Comparison of ENCODE assay signal across 29 cellular contexts in the genomic region with DNA sequence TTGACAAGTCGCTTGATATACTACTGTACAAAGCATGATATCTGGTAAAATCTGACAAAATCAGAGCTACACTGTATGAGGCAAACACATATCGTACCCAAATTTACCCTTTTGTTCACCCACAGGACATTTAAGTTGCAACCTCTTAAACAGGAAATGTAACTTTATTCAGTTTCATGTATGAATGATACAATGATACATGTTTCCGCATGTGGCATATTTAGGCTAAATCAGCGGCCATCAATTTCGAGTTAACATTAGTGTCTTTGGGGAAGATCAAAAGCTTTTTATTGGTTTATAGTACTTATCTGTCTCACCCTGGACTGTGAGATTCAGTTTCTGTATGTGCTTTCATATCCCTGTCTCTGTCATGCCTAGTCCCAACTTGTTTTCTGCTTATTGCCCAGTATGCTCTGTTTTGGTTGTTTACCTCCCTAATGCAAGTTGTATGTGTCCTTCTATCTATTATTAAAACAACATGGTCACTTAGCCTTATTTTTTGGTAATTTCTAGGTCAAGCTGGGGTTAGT.
"Had no signal": no experiment of that assay in that cellular context is flagged by ENCODE, and none has a peak within 500 bp of the region (broad histone marks: within the 10 kb centered on the region; RNA-seq: fewer than 3 reads in every experiment).

No MANE protein-coding gene starts in this region.

- H3K9me3 ChIP-seq: breast epithelium, MG63 had no signal

- H3K27me3 Mint-ChIP-seq: activated CD8-positive, alpha-beta T cell treated with anti-CD3 and anti-CD28 coated beads for 36 hours; activated naive CD4-positive, alpha-beta T cell treated with anti-CD3 and anti-CD28 coated beads, Interleukin-2, amount 10 ng/mL, durations not matched to agents 7 days and 5 days; activated naive CD8-positive, alpha-beta T cell treated with anti-CD3 and anti-CD28 coated beads for 36 hours had no signal

- H3K9me3 Mint-ChIP-seq: activated CD8-positive, alpha-beta T cell treated with anti-CD3 and anti-CD28 coated beads for 36 hours; activated naive CD4-positive, alpha-beta T cell treated with anti-CD3 and anti-CD28 coated beads, Interleukin-2, amount 10 ng/mL, durations not matched to agents 7 days and 5 days; activated naive CD8-positive, alpha-beta T cell treated with anti-CD3 and anti-CD28 coated beads for 36 hours; activated T-cell treated with anti-CD3 and anti-CD28 coated beads, Interleukin-2, amount 50 U/mL, for 72 hours; activated T-helper 2 cell treated with anti-CD3 and anti-CD28 coated beads, Interferon-gamma antibody, Interleukin-2, Interleukin-4, amounts not matched to agents 10 μg/mL and 5 μg/mL and 100 μg/mL, durations not matched to agents 14 hours and 24 hours and 36 hours; T-cell had no signal

- H3K27me3 ChIP-seq: MG63 had no signal

- H3K4me3 ChIP-seq: breast epithelium, MG63, SK-N-MC had no signal

- H3K27ac Mint-ChIP-seq: activated CD8-positive, alpha-beta T cell treated with anti-CD3 and anti-CD28 coated beads for 36 hours; activated naive CD4-positive, alpha-beta T cell treated with anti-CD3 and anti-CD28 coated beads, Interleukin-2, amount 10 ng/mL, durations not matched to agents 7 days and 5 days; activated naive CD8-positive, alpha-beta T cell treated with anti-CD3 and anti-CD28 coated beads for 36 hours; activated T-cell treated with anti-CD3 and anti-CD28 coated beads, Interleukin-2, amount 50 U/mL, for 72 hours; activated T-helper 2 cell treated with anti-CD3 and anti-CD28 coated beads, Interferon-gamma antibody, Interleukin-2, Interleukin-4, amounts not matched to agents 10 μg/mL and 5 μg/mL and 100 μg/mL, durations not matched to agents 14 hours and 24 hours and 36 hours; T-cell had no signal

- H3K4me1 Mint-ChIP-seq: activated naive CD4-positive, alpha-beta T cell treated with anti-CD3 and anti-CD28 coated beads, Interleukin-2, amount 10 ng/mL, durations not matched to agents 7 days and 5 days; activated naive CD8-positive, alpha-beta T cell treated with anti-CD3 and anti-CD28 coated beads for 36 hours; T-cell had no signal

- H3K36me3 ChIP-seq: breast epithelium, MG63, WERI-Rb-1 had no signal

- H3K4me1 ChIP-seq: breast epithelium had no signal

- H3K27ac ChIP-seq: breast epithelium, SK-N-MC, WERI-Rb-1 had no signal

- ATAC-seq: activated CD4-positive, CD25-positive, alpha-beta regulatory T cell treated with anti-CD3 and anti-CD28 coated beads, Interleukin-2, amount 50 U/mL, for 24 hours; activated CD8-positive, alpha-beta T cell treated with anti-CD3 and anti-CD28 coated beads for 36 hours; activated T-cell treated with anti-CD3 and anti-CD28 coated beads, Interleukin-2, amount 50 U/mL, for 72 hours; Panc1; Right ventricle myocardium inferior; T-cell had no signal

- H3K36me3 Mint-ChIP-seq: activated naive CD4-positive, alpha-beta T cell treated with anti-CD3 and anti-CD28 coated beads, Interleukin-2, amount 10 ng/mL, durations not matched to agents 7 days and 5 days; activated naive CD8-positive, alpha-beta T cell treated with anti-CD3 and anti-CD28 coated beads for 36 hours; T-cell had no signal

- H3K4me3 Mint-ChIP-seq: activated CD8-positive, alpha-beta T cell treated with anti-CD3 and anti-CD28 coated beads for 36 hours; activated naive CD4-positive, alpha-beta T cell treated with anti-CD3 and anti-CD28 coated beads, Interleukin-2, amount 10 ng/mL, durations not matched to agents 7 days and 5 days; activated naive CD8-positive, alpha-beta T cell treated with anti-CD3 and anti-CD28 coated beads for 36 hours; activated T-cell treated with anti-CD3 and anti-CD28 coated beads, Interleukin-2, amount 50 U/mL, for 72 hours; T-cell had no signal

- DNase-seq: activated CD4-positive, alpha-beta T cell treated with anti-CD3 and anti-CD28 coated beads for 4 hours; activated CD8-positive, alpha-beta memory T cell treated with anti-CD3 and anti-CD28 coated beads, Interleukin-2, amount 50 U/mL, for 4 hours; activated CD8-positive, alpha-beta T cell treated with anti-CD3 and anti-CD28 coated beads for 36 hours; activated gamma-delta T cell treated with Interleukin-2 at 50 U/mL for 16 hours; activated naive CD4-positive, alpha-beta T cell treated with anti-CD3 and anti-CD28 coated beads, Interleukin-2, amount 10 ng/mL, durations not matched to agents 7 days and 5 days; activated naive CD8-positive, alpha-beta T cell treated with anti-CD3 and anti-CD28 coated beads for 36 hours; activated T-cell treated with anti-CD3 and anti-CD28 coated beads, Interleukin-2, amount 50 U/mL, for 72 hours; caudate nucleus; MG63; MV-4-11; NCI-H1092 treated with DMSO at 0.1 percent for 48 hours; NCI-H1417 treated with DMSO at 0.1 percent for 48 hours; NCI-H1694; NCI-H2029; NCI-H2107; NCI-H2171 treated with DMSO at 0.1 percent for 48 hours; NCI-H226; NCI-H526; NCI-H774; OCI-M1; RPMI8226; T-cell; WERI-Rb-1 had no signal
